Comparison of ENCODE assay signal across 30 cellular contexts in genomic region chr16:88103581-88104188, GRCh38.
"Had no signal": no experiment of that assay in that cellular context is flagged by ENCODE, and none has a peak within 500 bp of the region (broad histone marks: within the 10 kb centered on the region; RNA-seq: fewer than 3 reads in every experiment).

No MANE protein-coding gene starts in this region.

- DNase-seq: activated CD4-positive, alpha-beta T cell treated with anti-CD3 and anti-CD28 coated beads for 36 hours; activated CD4-positive, alpha-beta T cell treated with anti-CD3 and anti-CD28 coated beads, Interleukin-2, amount 10 ng/mL, durations not matched to agents 7 days and 5 days; activated CD4-positive, alpha-beta T cell treated with anti-CD3 and anti-CD28 coated beads, Interleukin-2, amount 50 U/mL, for 48 hours; activated CD8-positive, alpha-beta memory T cell treated with anti-CD3 and anti-CD28 coated beads, Interleukin-2, amount 50 U/mL, for 4 hours; activated effector memory CD4-positive, alpha-beta T cell treated with Interleukin-2 at 50 U/mL for 16 hours; activated naive CD4-positive, alpha-beta T cell treated with anti-CD3 and anti-CD28 coated beads, Interleukin-2, amount 10 ng/mL, durations not matched to agents 7 days and 5 days; activated naive CD8-positive, alpha-beta T cell treated with anti-CD3 and anti-CD28 coated beads, Interleukin-2, amount 50 U/mL, for 24 hours; activated T-cell treated with anti-CD3 and anti-CD28 coated beads, Interleukin-2, amount 50 U/mL, for 48 hours; anterior cingulate cortex; brain microvascular endothelial cell; Kasumi-1; KG1; MG63; NCI-H1048; NCI-H1105 treated with DMSO at 0.1 percent for 48 hours; NCI-H1436; NCI-H1694; NCI-H1930; NCI-H2081 treated with DMSO at 0.1 percent for 48 hours; NCI-H226; NCI-H446 treated with DMSO at 0.1 percent for 48 hours; NCI-H69; NCI-H82; NK-92 treated with Interleukin-12 subunit alpha and Interleukin-12 subunit beta, amount 100 ng/mL, for 24 hours; SW 1271; T-helper 1 cell; T-helper 2 cell; T1000 had no signal

- ATAC-seq: activated CD4-positive, alpha-beta T cell treated with anti-CD3 and anti-CD28 coated beads for 36 hours; activated naive CD8-positive, alpha-beta T cell treated with anti-CD3 and anti-CD28 coated beads, Interleukin-2, amount 50 U/mL, for 24 hours had no signal

- FAIRE-seq: TTC549 had no signal

- H3K36me3 ChIP-seq: brain microvascular endothelial cell, cardiac muscle cell, MG63 had no signal

- H3K4me3 ChIP-seq: cardiac muscle cell, MG63 had no signal

- H3K9me3 ChIP-seq: MG63 had no signal

- H3K27me3 ChIP-seq: cardiac muscle cell, MG63 had no signal

- H3K27ac ChIP-seq: brain microvascular endothelial cell, cardiac muscle cell had no signal
